ENCODE assay signal across 1 cellular context in the genomic region with DNA sequence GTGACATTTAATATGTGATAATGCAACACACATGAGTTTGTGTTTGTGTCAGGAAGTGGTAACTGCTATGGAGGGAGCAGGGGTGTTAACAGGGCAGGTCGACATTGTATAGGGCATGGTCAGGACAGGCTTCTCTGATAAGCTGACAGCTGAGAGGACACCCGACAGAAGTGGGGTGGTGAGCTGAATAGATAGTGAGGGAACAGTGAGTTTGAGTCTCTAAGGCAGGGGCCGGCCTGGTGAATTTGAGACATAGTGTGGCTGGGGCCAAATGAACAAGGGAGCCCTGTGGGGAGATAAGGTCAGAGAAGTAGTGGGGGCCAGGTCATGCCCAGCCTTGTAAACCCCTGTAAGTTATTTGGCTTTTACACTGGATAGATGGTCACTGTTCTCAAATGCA.
TF ChIP-seq lines count a peak whose summit lies in the region.

No MANE protein-coding gene starts in this region.

TF ChIP-seq in K562, 482 proteins besides CTCF, POLR2A, EP300 and RAD21 (continued from another document):
- TF ChIP-seq, protein P1, sequence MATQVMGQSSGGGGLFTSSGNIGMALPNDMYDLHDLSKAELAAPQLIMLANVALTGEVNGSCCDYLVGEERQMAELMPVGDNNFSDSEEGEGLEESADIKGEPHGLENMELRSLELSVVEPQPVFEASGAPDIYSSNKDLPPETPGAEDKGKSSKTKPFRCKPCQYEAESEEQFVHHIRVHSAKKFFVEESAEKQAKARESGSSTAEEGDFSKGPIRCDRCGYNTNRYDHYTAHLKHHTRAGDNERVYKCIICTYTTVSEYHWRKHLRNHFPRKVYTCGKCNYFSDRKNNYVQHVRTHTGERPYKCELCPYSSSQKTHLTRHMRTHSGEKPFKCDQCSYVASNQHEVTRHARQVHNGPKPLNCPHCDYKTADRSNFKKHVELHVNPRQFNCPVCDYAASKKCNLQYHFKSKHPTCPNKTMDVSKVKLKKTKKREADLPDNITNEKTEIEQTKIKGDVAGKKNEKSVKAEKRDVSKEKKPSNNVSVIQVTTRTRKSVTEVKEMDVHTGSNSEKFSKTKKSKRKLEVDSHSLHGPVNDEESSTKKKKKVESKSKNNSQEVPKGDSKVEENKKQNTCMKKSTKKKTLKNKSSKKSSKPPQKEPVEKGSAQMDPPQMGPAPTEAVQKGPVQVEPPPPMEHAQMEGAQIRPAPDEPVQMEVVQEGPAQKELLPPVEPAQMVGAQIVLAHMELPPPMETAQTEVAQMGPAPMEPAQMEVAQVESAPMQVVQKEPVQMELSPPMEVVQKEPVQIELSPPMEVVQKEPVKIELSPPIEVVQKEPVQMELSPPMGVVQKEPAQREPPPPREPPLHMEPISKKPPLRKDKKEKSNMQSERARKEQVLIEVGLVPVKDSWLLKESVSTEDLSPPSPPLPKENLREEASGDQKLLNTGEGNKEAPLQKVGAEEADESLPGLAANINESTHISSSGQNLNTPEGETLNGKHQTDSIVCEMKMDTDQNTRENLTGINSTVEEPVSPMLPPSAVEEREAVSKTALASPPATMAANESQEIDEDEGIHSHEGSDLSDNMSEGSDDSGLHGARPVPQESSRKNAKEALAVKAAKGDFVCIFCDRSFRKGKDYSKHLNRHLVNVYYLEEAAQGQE (CRISPR knock-in tag; IDR thresholded peaks at IDR 0.05; ENCODE audit: low read depth), result no peak
- TF ChIP-seq, protein P2, sequence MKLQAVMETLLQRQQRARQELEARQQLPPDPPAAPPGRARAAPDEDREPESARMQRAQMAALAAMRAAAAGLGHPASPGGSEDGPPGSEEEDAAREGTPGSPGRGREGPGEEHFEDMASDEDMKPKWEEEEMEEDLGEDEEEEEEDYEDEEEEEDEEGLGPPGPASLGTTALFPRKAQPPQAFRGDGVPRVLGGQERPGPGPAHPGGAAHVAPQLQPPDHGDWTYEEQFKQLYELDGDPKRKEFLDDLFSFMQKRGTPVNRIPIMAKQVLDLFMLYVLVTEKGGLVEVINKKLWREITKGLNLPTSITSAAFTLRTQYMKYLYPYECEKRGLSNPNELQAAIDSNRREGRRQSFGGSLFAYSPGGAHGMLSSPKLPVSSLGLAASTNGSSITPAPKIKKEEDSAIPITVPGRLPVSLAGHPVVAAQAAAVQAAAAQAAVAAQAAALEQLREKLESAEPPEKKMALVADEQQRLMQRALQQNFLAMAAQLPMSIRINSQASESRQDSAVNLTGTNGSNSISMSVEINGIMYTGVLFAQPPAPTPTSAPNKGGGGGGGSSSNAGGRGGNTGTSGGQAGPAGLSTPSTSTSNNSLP (IDR thresholded peaks at IDR 0.05; ENCODE audit: borderline replicate concordance, low read depth, low read length), result no peak
- TF ChIP-seq U2AF2 (optimal IDR thresholded peaks at IDR 0.05; ENCODE audit: low read depth, low read length) (no peak), NCOR1 (IDR thresholded peaks at IDR 0.05) (peak; percentile 92)
